Comparison of ENCODE assay signal across 21 cellular contexts in genomic region chr3:175861916-175862315, GRCh38.
"Had no signal": no experiment of that assay in that cellular context is flagged by ENCODE, and none has a peak within 500 bp of the region (broad histone marks: within the 10 kb centered on the region; RNA-seq: fewer than 3 reads in every experiment).

No MANE protein-coding gene starts in this region.

- H3K27me3 ChIP-seq: SJSA1 had no signal

- H3K4me1 ChIP-seq: SJSA1 had no signal

- ATAC-seq: HepG2 had no signal

- DNase-seq: IMR-90, Karpas-422, KG1, MM.1S, NCI-H1105, NCI-H1417, NCI-H1436 treated with DMSO at 0.1 percent for 48 hours, NCI-H1694, NCI-H187 treated with DMSO at 0.1 percent for 48 hours, NCI-H2029 treated with DMSO at 0.1 percent for 48 hours, NCI-H2227 treated with DMSO at 0.1 percent for 48 hours, NCI-H524, NCI-H526 treated with DMSO at 0.1 percent for 48 hours, NCI-H748 treated with DMSO at 0.1 percent for 48 hours, Right ventricle myocardium superior, RPMI8226, SIG-M5, SK-N-SH, SW 1271 had no signal

- H3K9ac ChIP-seq: SK-N-SH had no signal

- H3K4me2 ChIP-seq: SK-N-SH had no signal

- H3K4me3 ChIP-seq: SJSA1 had no signal

- H3K27ac ChIP-seq: SJSA1 had no signal

- H3K36me3 ChIP-seq: SJSA1 had no signal

- H3K9me3 ChIP-seq: SJSA1, SK-N-SH had no signal
